Comparison of ENCODE assay signal across 8 cellular contexts in the genomic region with DNA sequence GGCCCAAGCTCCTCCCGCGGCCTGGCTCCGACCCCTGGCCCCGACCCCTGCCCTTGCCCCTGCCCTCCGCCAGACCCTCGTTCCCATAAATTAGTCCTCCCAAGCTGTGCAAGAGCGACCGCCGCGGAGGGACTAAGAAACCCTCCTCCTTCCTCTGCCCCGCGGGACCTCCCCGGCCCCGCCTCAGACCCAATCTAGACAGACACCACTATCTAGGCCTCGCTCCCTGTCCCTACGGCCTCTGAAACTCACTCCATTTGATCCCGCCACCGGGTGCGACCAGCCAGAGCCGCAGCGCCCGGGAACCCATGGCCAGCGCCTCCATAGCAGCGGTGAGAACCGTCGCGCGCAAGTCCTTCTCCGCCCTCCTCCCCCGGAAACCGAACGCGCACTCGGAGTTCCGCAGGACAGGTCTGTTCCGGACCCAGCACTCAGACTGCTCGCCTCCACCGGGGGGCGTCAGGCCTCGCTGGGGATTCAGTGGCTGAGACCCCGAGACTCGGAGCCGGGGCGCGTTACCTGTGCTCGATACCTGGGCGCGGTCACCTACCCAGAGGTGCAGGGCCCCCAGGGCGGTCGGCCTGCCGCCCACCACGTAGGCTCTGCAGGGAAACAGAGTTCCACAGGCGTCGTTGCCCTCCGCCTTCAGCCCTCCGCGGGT. TPM values are rescaled to one million over a fixed set of nuclear protein-coding genes. Genes with fewer than 3 reads are reported as not detected.
DNase-seq lines count a peak whose midpoint lies in the region; ATAC-seq and TF ChIP-seq lines count a peak whose summit lies in the region.

A gene (minus strand): TSS at position 331 of the 661 bp plus-strand sequence. CDS start 6 bp downstream, at position 325.

- H3K27ac Mint-ChIP-seq in activated naive CD4-positive, alpha-beta T cell treated with anti-CD3 and anti-CD28 coated beads, Interleukin-2, amount 50 U/mL, for 24 hours: peak within 1 kb of the TSS; percentile 100

- H3K79me2 ChIP-seq in SK-N-SH (ENCODE audit: insufficient read depth) (peaks cover 34% of the 10 kb centered on the region), osteoblast (ENCODE audit: insufficient read depth, low read length) (peaks cover 27% of the 10 kb centered on the region)

- TF ChIP-seq POLR2A in NB4 (IDR thresholded peaks at IDR 0.05; ENCODE audit: extremely low read depth, insufficient read length): peak; percentile 87

- H4K20me1 ChIP-seq in SK-N-SH (ENCODE audit: insufficient read depth) (no peaks in the 10 kb centered on the region), osteoblast (ENCODE audit: insufficient read depth, low read length) (no peaks in the 10 kb centered on the region)

- ATAC-seq in HG02571 (IDR thresholded peaks at IDR 0.05; ENCODE audit: unreplicated experiment) (peak; percentile 94), thoracic aorta (ENCODE audit: insufficient number of reproducible peaks, low FRiP score, low read depth) (no peak)

- H3K36me3 ChIP-seq in SK-N-SH (replicated peaks in 1 of 2; ENCODE audit: control insufficient read depth in 1 of 2, insufficient read depth in 2 of 2, low read length in 1 of 2) (peaks cover 29 to 35% of the 10 kb centered on the region in 2 experiments), osteoblast (ENCODE audit: insufficient read depth, low read length) (peaks cover 23% of the 10 kb centered on the region), thoracic aorta (peaks cover 14% of the 10 kb centered on the region)

- TF ChIP-seq EP300 in SK-N-SH (IDR thresholded peaks at IDR 0.05; ENCODE audit: borderline replicate concordance in 1 of 2, low read depth in 1 of 2, low read length in 1 of 2): no peak

- peaks cover 3% of the 10 kb centered on the region for H3F3A ChIP-seq in SK-N-SH (replicated peaks; ENCODE audit: insufficient read depth)

- no peaks in the 10 kb centered on the region for H3K9me3 Mint-ChIP-seq in activated naive CD4-positive, alpha-beta T cell treated with anti-CD3 and anti-CD28 coated beads, Interleukin-2, amount 50 U/mL, for 24 hours

- no peaks in the 10 kb centered on the region for H3K27me3 Mint-ChIP-seq in activated naive CD4-positive, alpha-beta T cell treated with anti-CD3 and anti-CD28 coated beads, Interleukin-2, amount 50 U/mL, for 24 hours

- H3K4me2 ChIP-seq in SK-N-SH (peak within 1 kb of the TSS; percentile 87), osteoblast (ENCODE audit: insufficient read depth, low read length) (peak within 1 kb of the TSS; percentile 100)

- 1% methylated on average over 18 of the region's 57 CpGs for WGBS in SK-N-SH (ENCODE audit: low lambda C conversion rate)

- H3K4me3 Mint-ChIP-seq in activated naive CD4-positive, alpha-beta T cell treated with anti-CD3 and anti-CD28 coated beads, Interleukin-2, amount 50 U/mL, for 24 hours: peak within 1 kb of the TSS; percentile 98

- H3K4me1 Mint-ChIP-seq in activated naive CD4-positive, alpha-beta T cell treated with anti-CD3 and anti-CD28 coated beads, Interleukin-2, amount 50 U/mL, for 24 hours: peaks cover 49% of the 10 kb centered on the region

- H3K4me1 ChIP-seq in SK-N-SH (ENCODE audit: control insufficient read depth in 1 of 2, insufficient read depth in 2 of 2, low read depth in 1 of 2, low read length in 1 of 2): peaks cover 9% of the 10 kb centered on the region in 2 experiments; a peak in 3 of 4 replicates
- H3K4me1 ChIP-seq in osteoblast (ENCODE audit: insufficient read depth, low read length): peaks cover 15% of the 10 kb centered on the region
- peaks cover 6 to 22% of the 10 kb centered on the region in 2 donors for H3K4me1 ChIP-seq in thoracic aorta (ENCODE audit: control insufficient read depth in 1 of 2, low read depth in 2 of 2)

- DNase-seq in GM10248 (ENCODE audit: extremely low spot score) (peak; percentile 95), NB4 (ENCODE audit: low read depth) (peak; percentile 90), SK-N-SH (peak; percentile 94), glomerular visceral epithelial cell (ENCODE audit: extremely low spot score) (peak; percentile 89), osteoblast (ENCODE audit: insufficient read length, low spot score, missing footprints) (peak; percentile 97), thoracic aorta (ENCODE audit: low spot score) (peak; percentile 40)

- POLR2A ChIA-PET in GM10248 (lab: Yijun Ruan, JAX): interaction anchor here (0.6 kb wide), 1 partner anchor 32 kb away, joined by 3 read pairs; a partner anchor contains a TSS
- POLR2A ChIA-PET in SK-N-SH (lab: Yijun Ruan, JAX): interaction anchor here (0.6 kb wide), 1 partner anchor 118 kb away, joined by 4 read pairs; no protein-coding TSS in a partner anchor

- peak within 1 kb of the TSS; percentile 97 for H2AFZ ChIP-seq in SK-N-SH (ENCODE audit: low read depth)
- H2AFZ ChIP-seq in osteoblast (ENCODE audit: low read length): peak within 1 kb of the TSS; percentile 98

- peaks cover 8% of the 10 kb centered on the region for H3K36me3 Mint-ChIP-seq in activated naive CD4-positive, alpha-beta T cell treated with anti-CD3 and anti-CD28 coated beads, Interleukin-2, amount 50 U/mL, for 24 hours

- H3K9me2 ChIP-seq in SK-N-SH: no peaks in the 10 kb centered on the region

- H3K9ac ChIP-seq in SK-N-SH: peak within 1 kb of the TSS; percentile 80

- TF ChIP-seq CTCF in GM10248 (IDR thresholded peaks at IDR 0.05; ENCODE audit: control extremely low read depth, extremely low read depth, low read depth, missing control alignments) (peak; percentile 79), NB4 (IDR thresholded peaks at IDR 0.05; ENCODE audit: low read depth, low read length) (peak; percentile 45), SK-N-SH (IDR thresholded peaks at IDR 0.05) (peak; percentile 67), osteoblast (IDR thresholded peaks at IDR 0.05; ENCODE audit: extremely low read depth, low read depth, low read length) (peak; percentile 51), thoracic aorta (IDR thresholded peaks at IDR 0.05) (no peak)

- peak within 1 kb of the TSS; percentile 89 for H3K4me3 ChIP-seq in NB4 (ENCODE audit: low read depth, low read length)
- H3K4me3 ChIP-seq in SK-N-SH (ENCODE audit: low read depth in 2 of 2, low read length in 1 of 2): peak within 1 kb of the TSS; percentile 94
- H3K4me3 ChIP-seq in osteoblast (ENCODE audit: insufficient read depth, low read length): peak within 1 kb of the TSS; percentile 96
- H3K4me3 ChIP-seq in thoracic aorta: peak within 1 kb of the TSS; percentile 95

- no peaks in the 10 kb centered on the region for H3K27me3 ChIP-seq in SK-N-SH (ENCODE audit: insufficient read depth)
- H3K27me3 ChIP-seq in osteoblast (ENCODE audit: insufficient read depth, low read length): no peaks in the 10 kb centered on the region
- H3K27me3 ChIP-seq in thoracic aorta (replicated peaks; ENCODE audit: insufficient read depth): no peaks in the 10 kb centered on the region

- CTCF ChIA-PET in GM10248 (lab: Yijun Ruan, JAX) (interaction anchor here (0.8 to 2.8 kb wide), 40 partner anchors 10 to 1110 kb away, joined by 3 to 53 read pairs (median 8); a partner anchor contains a TSS), SK-N-SH (lab: Yijun Ruan, JAX) (interaction anchor here (0.6 to 3.7 kb wide), 43 partner anchors 8 to 1237 kb away, joined by 3 to 75 read pairs (median 5); a partner anchor contains a TSS)

- no peaks in the 10 kb centered on the region for H3K9me3 ChIP-seq in SK-N-SH
- H3K9me3 ChIP-seq in osteoblast (ENCODE audit: low read depth, low read length): no peaks in the 10 kb centered on the region
- H3K9me3 ChIP-seq in thoracic aorta: no peaks in the 10 kb centered on the region

- TF ChIP-seq RAD21 in SK-N-SH (IDR thresholded peaks at IDR 0.05; ENCODE audit: low read length): peak; percentile 48

- H3K27ac ChIP-seq in SK-N-SH (ENCODE audit: low read depth in 2 of 2, low read length in 1 of 2) (peak within 1 kb of the TSS; percentile 80 to 88), osteoblast (ENCODE audit: low read depth, low read length) (peak within 1 kb of the TSS; percentile 80), thoracic aorta (peak within 1 kb of the TSS; percentile 79 to 80)

TF ChIP-seq in SK-N-SH, 30 proteins besides CTCF, POLR2A, EP300 and RAD21 (continues in another document):
- TF ChIP-seq SIN3A (IDR thresholded peaks at IDR 0.05; ENCODE audit: borderline replicate concordance, low read depth, low read length): peak; percentile 90; the same call in 1 of the 2 replicates
- TF ChIP-seq TCF12 (IDR thresholded peaks at IDR 0.05): peak; percentile 17; the same call in 1 of the 2 replicates
- no peak for TF ChIP-seq FOSL2 (IDR thresholded peaks at IDR 0.05; ENCODE audit: borderline replicate concordance, low read depth)
- TF ChIP-seq MEF2A (IDR thresholded peaks at IDR 0.05; ENCODE audit: borderline replicate concordance, low read depth): no peak
- peak; percentile 60; the same call in 1 of the 2 replicates for TF ChIP-seq FOXJ3 (CRISPR knock-in tag; IDR thresholded peaks at IDR 0.05)
- TF ChIP-seq, protein P1, sequence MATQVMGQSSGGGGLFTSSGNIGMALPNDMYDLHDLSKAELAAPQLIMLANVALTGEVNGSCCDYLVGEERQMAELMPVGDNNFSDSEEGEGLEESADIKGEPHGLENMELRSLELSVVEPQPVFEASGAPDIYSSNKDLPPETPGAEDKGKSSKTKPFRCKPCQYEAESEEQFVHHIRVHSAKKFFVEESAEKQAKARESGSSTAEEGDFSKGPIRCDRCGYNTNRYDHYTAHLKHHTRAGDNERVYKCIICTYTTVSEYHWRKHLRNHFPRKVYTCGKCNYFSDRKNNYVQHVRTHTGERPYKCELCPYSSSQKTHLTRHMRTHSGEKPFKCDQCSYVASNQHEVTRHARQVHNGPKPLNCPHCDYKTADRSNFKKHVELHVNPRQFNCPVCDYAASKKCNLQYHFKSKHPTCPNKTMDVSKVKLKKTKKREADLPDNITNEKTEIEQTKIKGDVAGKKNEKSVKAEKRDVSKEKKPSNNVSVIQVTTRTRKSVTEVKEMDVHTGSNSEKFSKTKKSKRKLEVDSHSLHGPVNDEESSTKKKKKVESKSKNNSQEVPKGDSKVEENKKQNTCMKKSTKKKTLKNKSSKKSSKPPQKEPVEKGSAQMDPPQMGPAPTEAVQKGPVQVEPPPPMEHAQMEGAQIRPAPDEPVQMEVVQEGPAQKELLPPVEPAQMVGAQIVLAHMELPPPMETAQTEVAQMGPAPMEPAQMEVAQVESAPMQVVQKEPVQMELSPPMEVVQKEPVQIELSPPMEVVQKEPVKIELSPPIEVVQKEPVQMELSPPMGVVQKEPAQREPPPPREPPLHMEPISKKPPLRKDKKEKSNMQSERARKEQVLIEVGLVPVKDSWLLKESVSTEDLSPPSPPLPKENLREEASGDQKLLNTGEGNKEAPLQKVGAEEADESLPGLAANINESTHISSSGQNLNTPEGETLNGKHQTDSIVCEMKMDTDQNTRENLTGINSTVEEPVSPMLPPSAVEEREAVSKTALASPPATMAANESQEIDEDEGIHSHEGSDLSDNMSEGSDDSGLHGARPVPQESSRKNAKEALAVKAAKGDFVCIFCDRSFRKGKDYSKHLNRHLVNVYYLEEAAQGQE (IDR thresholded peaks at IDR 0.05; ENCODE audit: low read depth, low read length): peak; percentile 76; the same call in 1 of the 2 replicates
- TF ChIP-seq NFIC (IDR thresholded peaks at IDR 0.05; ENCODE audit: borderline replicate concordance): no peak

RNA-seq across cellular contexts. Expression of the gene that starts here (rescaled TPM):
- polyA plus RNA-seq in SK-N-SH (2012; rRNA removed): 21.1 and 26.9 TPM in 2 replicates
- 30.2 and 43.6 TPM in 2 replicates for polyA plus RNA-seq in SK-N-SH (2012; cell fraction: cytosol; rRNA removed)
- polyA plus RNA-seq in SK-N-SH (2012; cell fraction: nucleus; rRNA removed): 7.3 and 13.5 TPM in 2 replicates
- total RNA-seq in osteoblast (26.5 and 28.2 TPM in 2 replicates), thoracic aorta (10 to 100 TPM in 1 of 2 donors, 1 to 10 TPM in 1; 6.6 to 16.8 TPM)

Comparison
In these comparisons a context has a peak if more than half of its experiments do, and no peak if none do; other contexts are left out.
1. DNase-seq: peak in every context shown above with its lines; median percentile 97 in osteoblast; 95 in GM10248; 94 in SK-N-SH; 90 in NB4; 89 in glomerular visceral epithelial cell; 40 in thoracic aorta.